Comparison of ENCODE assay signal across 24 cellular contexts in the genomic region with DNA sequence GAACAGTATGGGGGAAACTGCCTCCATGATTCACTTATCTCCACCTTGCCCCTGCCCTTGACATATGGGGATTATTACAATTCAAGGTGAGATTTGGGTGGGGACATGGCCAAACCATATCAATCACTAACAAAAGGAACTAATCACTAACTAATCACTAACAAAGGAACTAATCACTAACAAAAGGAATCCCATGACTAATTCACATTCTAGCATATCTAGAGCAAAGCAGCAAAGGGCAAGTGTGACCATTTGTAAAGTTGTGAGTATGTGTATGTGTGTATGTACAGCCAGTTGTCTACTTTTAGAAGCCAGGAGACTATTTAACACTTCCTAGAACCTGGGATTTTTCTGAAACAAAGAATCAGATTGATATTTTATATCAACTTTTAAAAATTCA.
"Had no signal": no experiment of that assay in that cellular context is flagged by ENCODE, and none has a peak within 500 bp of the region (broad histone marks: within the 10 kb centered on the region; RNA-seq: fewer than 3 reads in every experiment).

No MANE protein-coding gene starts in this region.

- H3K4me3 ChIP-seq: colonic mucosa, coronary artery, dorsolateral prefrontal cortex, esophagus muscularis mucosa, esophagus squamous epithelium, gastrocnemius medialis, gastroesophageal sphincter, heart left ventricle, heart right ventricle had no signal

- H3K27ac ChIP-seq: colonic mucosa, coronary artery, dorsolateral prefrontal cortex, epithelial cell of prostate, esophagus muscularis mucosa, esophagus squamous epithelium, foreskin keratinocyte, gastrocnemius medialis, gastroesophageal sphincter, heart left ventricle, heart right ventricle had no signal

- H3K27me3 Mint-ChIP-seq: dendritic cell treated with granulocyte-macrophage colony-stimulating factor and Interleukin-4, amounts not matched to agents 40 ng/mL and 50 ng/mL, for 4 days had no signal

- H3K9me3 ChIP-seq: colonic mucosa, gastrocnemius medialis had no signal

- ATAC-seq: effector memory CD8-positive, alpha-beta T cell; esophagus mucosa; foreskin keratinocyte; gastrocnemius medialis; gastroesophageal sphincter; heart left ventricle; heart right ventricle had no signal

- H3K4me1 ChIP-seq: colonic mucosa, esophagus muscularis mucosa, esophagus squamous epithelium, foreskin keratinocyte, gastrocnemius medialis, gastroesophageal sphincter, heart left ventricle, heart right ventricle had no signal

- H3K36me3 ChIP-seq: colonic mucosa, esophagus muscularis mucosa, esophagus squamous epithelium, gastrocnemius medialis, gastroesophageal sphincter, heart left ventricle, heart right ventricle had no signal

- DNase-seq: colonic mucosa; cortex of kidney; dermis blood vessel endothelial cell; dorsolateral prefrontal cortex; effector CD4-positive, alpha-beta T cell; effector CD8-positive, alpha-beta T cell; effector memory CD4-positive, alpha-beta T cell; effector memory CD8-positive, alpha-beta T cell; erythroblast; esophagus squamous epithelium; foreskin fibroblast; foreskin keratinocyte; foreskin melanocyte; gastrocnemius medialis; glutamatergic neuron; head of caudate nucleus; heart left ventricle; heart right ventricle had no signal

- H3K4me3 Mint-ChIP-seq: dendritic cell treated with granulocyte-macrophage colony-stimulating factor and Interleukin-4, amounts not matched to agents 40 ng/mL and 50 ng/mL, for 4 days; effector memory CD8-positive, alpha-beta T cell had no signal

- H3K27me3 ChIP-seq: colonic mucosa, dorsolateral prefrontal cortex, esophagus muscularis mucosa, esophagus squamous epithelium, foreskin keratinocyte, gastrocnemius medialis, gastroesophageal sphincter, heart left ventricle, heart right ventricle had no signal

- H3K27ac Mint-ChIP-seq: dendritic cell treated with granulocyte-macrophage colony-stimulating factor and Interleukin-4, amounts not matched to agents 40 ng/mL and 50 ng/mL, for 4 days; effector memory CD8-positive, alpha-beta T cell had no signal
